16 cellular contexts compared by ENCODE assay signal in genomic region chr4:51840791-51841190, GRCh38.
"Had no signal": no experiment of that assay in that cellular context is flagged by ENCODE, and none has a peak within 500 bp of the region (broad histone marks: within the 10 kb centered on the region; RNA-seq: fewer than 3 reads in every experiment).

No MANE protein-coding gene starts in this region.

- H3K4me3 Mint-ChIP-seq: activated naive CD4-positive, alpha-beta T cell treated with anti-CD3 and anti-CD28 coated beads, Interleukin-2, amount 50 U/mL, for 24 hours; mesothelial cell of epicardium; stimulated activated memory B cell treated with anti-CD40 and anti-IgM and Interleukin-4, amounts not matched to agents 10 μg/mL and 1 μg/mL and 100 μg/mL, for 72 hours had no signal

- ATAC-seq: left lobe of liver; right lobe of liver; stimulated activated memory B cell treated with anti-CD40 and anti-IgM and Interleukin-4, amounts not matched to agents 10 μg/mL and 1 μg/mL and 100 μg/mL, for 72 hours had no signal

- DNase-seq: activated CD4-positive, alpha-beta T cell treated with anti-CD3 and anti-CD28 coated beads, Interleukin-2, amount 50 U/mL, for 48 hours; activated gamma-delta T cell; adrenal gland; dorsolateral prefrontal cortex; foreskin melanocyte; glutamatergic neuron; kidney; right lobe of liver; stimulated activated CD4-positive, alpha-beta T cell treated with anti-CD3 and anti-CD28 coated beads, Interleukin-4, amount 100 ng/mL, for 4 hours; testis; upper lobe of left lung had no signal

- H3K27ac Mint-ChIP-seq: activated naive CD4-positive, alpha-beta T cell treated with anti-CD3 and anti-CD28 coated beads, Interleukin-2, amount 50 U/mL, for 24 hours; mesothelial cell of epicardium; stimulated activated memory B cell treated with anti-CD40 and anti-IgM and Interleukin-4, amounts not matched to agents 10 μg/mL and 1 μg/mL and 100 μg/mL, for 72 hours had no signal

- H3K36me3 ChIP-seq: adrenal gland, right lobe of liver, upper lobe of left lung had no signal

- H3K36me3 Mint-ChIP-seq: activated naive CD4-positive, alpha-beta T cell treated with anti-CD3 and anti-CD28 coated beads, Interleukin-2, amount 50 U/mL, for 24 hours; mesothelial cell of epicardium; stimulated activated memory B cell treated with anti-CD40 and anti-IgM and Interleukin-4, amounts not matched to agents 10 μg/mL and 1 μg/mL and 100 μg/mL, for 72 hours had no signal

- H3K9me3 Mint-ChIP-seq: activated naive CD4-positive, alpha-beta T cell treated with anti-CD3 and anti-CD28 coated beads, Interleukin-2, amount 50 U/mL, for 24 hours; mesothelial cell of epicardium had no signal

- H3K27ac ChIP-seq: adrenal gland, right lobe of liver, testis, upper lobe of left lung had no signal

- H3K9me3 ChIP-seq: adrenal gland, right lobe of liver, testis, upper lobe of left lung had no signal

- H3K27me3 ChIP-seq: adrenal gland, dorsolateral prefrontal cortex, right lobe of liver, testis, upper lobe of left lung had no signal

- H3K4me3 ChIP-seq: adrenal gland, dorsolateral prefrontal cortex, lung, right lobe of liver, testis, upper lobe of left lung had no signal

- H3K27me3 Mint-ChIP-seq: activated naive CD4-positive, alpha-beta T cell treated with anti-CD3 and anti-CD28 coated beads, Interleukin-2, amount 50 U/mL, for 24 hours had no signal
